In the genomic region with DNA sequence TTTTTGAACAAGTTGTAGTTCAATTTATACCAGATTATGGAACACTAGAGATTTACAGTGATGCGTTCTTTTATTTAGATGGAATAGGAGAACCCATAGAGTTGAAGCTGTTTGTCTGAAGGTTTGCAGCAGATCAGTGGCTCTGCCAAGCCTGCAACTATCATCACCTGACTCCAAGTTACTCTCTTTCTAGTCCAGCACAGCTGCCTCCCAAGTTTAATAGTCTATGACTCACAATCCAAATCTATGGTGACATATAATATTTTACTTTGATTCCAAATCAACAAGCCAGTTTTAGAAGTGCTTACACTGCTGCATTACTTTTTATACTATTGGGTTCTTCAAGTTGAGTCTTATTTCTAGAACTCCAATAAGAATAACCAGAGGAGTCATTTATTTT, we compare ENCODE assay signal across 18 cellular contexts.
DNase-seq lines count a peak whose midpoint lies in the region; ATAC-seq, FAIRE-seq and TF ChIP-seq lines count a peak whose summit lies in the region.
"Had no signal": no experiment of that assay in that cellular context is flagged by ENCODE, and none has a peak within 500 bp of the region (broad histone marks: within the 10 kb centered on the region; RNA-seq: fewer than 3 reads in every experiment).

No MANE protein-coding gene starts in this region.

- H3K36me3 ChIP-seq in GM23248 (ENCODE audit: low read depth), result no peaks in the 10 kb centered on the region
- no peaks in the 10 kb centered on the region for H3K36me3 ChIP-seq in brain microvascular endothelial cell (replicated peaks)
- H3K36me3 ChIP-seq: gastroesophageal sphincter had no signal

- H3K27ac ChIP-seq in A549, result peak overlapping the region; percentile 28 to 43; a peak in 2 of 6 replicates
- no peak overlapping the region for H3K27ac ChIP-seq in GM23248
- no peak overlapping the region for H3K27ac ChIP-seq in brain microvascular endothelial cell
- H3K27ac ChIP-seq: gastroesophageal sphincter had no signal

- TF ChIP-seq RAD21 in A549 (conservative IDR thresholded peaks at IDR 0.05 in 1 of 2, IDR thresholded peaks at IDR 0.05 in 1 of 2), result no peak

- H3F3A ChIP-seq in GM23248 (ENCODE audit: insufficient read depth), result peaks cover 21% of the 10 kb centered on the region

- TF ChIP-seq EP300 in A549 (IDR thresholded peaks at IDR 0.05), result no peak

- H4K20me1 ChIP-seq in GM23248 (ENCODE audit: insufficient read depth), result no peaks in the 10 kb centered on the region

- 90% methylated on average over 1 of the region's 1 CpG for WGBS in A549 (ENCODE audit: missing lambda C conversion rate)
- 85 to 87% methylated on average over 1 of the region's 1 CpG for WGBS in GM23248 (ENCODE audit: low coverage in 1 of 2, low lambda C conversion rate in 2 of 2, missing lambda C conversion rate in 2 of 2), 2 experiments

- ATAC-seq in A549, result peak in 1 of 2 experiments; percentile 44; a peak in 1 of 6 replicates
- peak; percentile 35 for ATAC-seq in left lobe of liver
- ATAC-seq in GM21390 (IDR thresholded peaks at IDR 0.05; ENCODE audit: unreplicated experiment), result no peak
- ATAC-seq: gastroesophageal sphincter had no signal

- TF ChIP-seq CTCF in A549 (IDR thresholded peaks at IDR 0.05) (no peak), brain microvascular endothelial cell (IDR thresholded peaks at IDR 0.05; ENCODE audit: low read depth, low read length, missing control alignments) (no peak)

- H3K27me3 ChIP-seq in GM23248 (replicated peaks; ENCODE audit: insufficient read depth) (no peaks in the 10 kb centered on the region), brain microvascular endothelial cell (replicated peaks) (no peaks in the 10 kb centered on the region)
- H3K27me3 ChIP-seq: gastroesophageal sphincter had no signal

- H3K79me2 ChIP-seq in GM23248 (ENCODE audit: insufficient read depth), result 0 out of 2 replicates have a peak, but pooled peaks cover 9% of the 10 kb centered on the region

- intact Hi-C loops in head of caudate nucleus (cut with DNase I), result no loop called here

- DNase-seq in A549 (ENCODE audit: low read depth in 1 of 2, low spot score in 1 of 2) (no peak), GM23248 (peak; percentile 56), brain microvascular endothelial cell (peak; percentile 33), left lobe of liver (ENCODE audit: low spot score) (no peak), head of caudate nucleus (no peak), dedifferentiated amniotic fluid mesenchymal stem cell (ENCODE audit: extremely low spot score) (no peak)
- DNase-seq in activated CD4-positive, alpha-beta T cell treated with anti-CD3 and anti-CD28 coated beads, Interleukin-2, amount 50 U/mL, for 4 hours, result no peak
- DNase-seq: activated naive CD4-positive, alpha-beta T cell treated with anti-CD3 and anti-CD28 coated beads for 36 hours; DMS 273 treated with DMSO at 0.1 percent for 48 hours; effector CD4-positive, alpha-beta T cell; NCI-H1092; NCI-H2081 treated with DMSO at 0.1 percent for 48 hours; NCI-H526 treated with DMSO at 0.1 percent for 48 hours; retina; stimulated activated CD4-positive, alpha-beta T cell treated with anti-CD3 and anti-CD28 coated beads, Interleukin-2, amount 100 ng/mL, for 24 hours had no signal

- CTCF ChIA-PET in A549 (lab: Yijun Ruan, JAX), result no interaction called here

- H3K4me2 ChIP-seq in A549 (peak overlapping the region; percentile 55), GM23248 (ENCODE audit: unreplicated experiment) (no peak overlapping the region)

- no peak for FAIRE-seq in A549 (lab: Jason Lieb, UNC)
- FAIRE-seq: GM19239 had no signal

- H3K9ac ChIP-seq in GM23248, result no peak overlapping the region

- no peak overlapping the region for H2AFZ ChIP-seq in GM23248

- no peak for TF ChIP-seq POLR2A in A549 (IDR thresholded peaks at IDR 0.05; ENCODE audit: low read length)

- H3K9me3 ChIP-seq in A549 (no peaks in the 10 kb centered on the region), GM23248 (ENCODE audit: low read depth) (no peaks in the 10 kb centered on the region)
- H3K9me3 ChIP-seq: gastroesophageal sphincter had no signal

- H3K4me3 ChIP-seq in A549, result no peak overlapping the region
- H3K4me3 ChIP-seq in GM23248, result no peak overlapping the region
- no peak overlapping the region for H3K4me3 ChIP-seq in brain microvascular endothelial cell (ENCODE audit: low read depth, low read length)
- H3K4me3 ChIP-seq: gastroesophageal sphincter had no signal

- POLR2A ChIA-PET in A549 (lab: Yijun Ruan, JAX), result no interaction called here

- in situ Hi-C loops in GM23248 (cut with MboI), result no loop called here
- in situ Hi-C loops in brain microvascular endothelial cell (cut with HindIII; ENCODE audit: low pct_ligation_motif_present, low sequenced_read_pairs), result no loop called here

- peaks cover 54% of the 10 kb centered on the region for H3K4me1 ChIP-seq in A549
- peaks cover 27% of the 10 kb centered on the region for H3K4me1 ChIP-seq in GM23248 (ENCODE audit: insufficient read depth)

- H3K9me2 ChIP-seq in GM23248 (ENCODE audit: insufficient read depth), result no peaks in the 10 kb centered on the region; the same call in 1 of the 2 replicates

TF ChIP-seq in A549, 52 proteins besides CTCF, POLR2A, EP300 and RAD21:
- TF ChIP-seq JUN (IDR thresholded peaks at IDR 0.05) (no peak), NR3C1 (IDR thresholded peaks at IDR 0.05) (no peak), HOXB13 (CRISPR knock-in tag; IDR thresholded peaks at IDR 0.05; ENCODE audit: low read depth) (no peak), SREBF2 (IDR thresholded peaks at IDR 0.05) (no peak), GATA3 (IDR thresholded peaks at IDR 0.05; ENCODE audit: borderline replicate concordance) (no peak), RNF2 (IDR thresholded peaks at IDR 0.05; ENCODE audit: borderline replicate concordance, low read depth) (no peak), TFCP2L1 (CRISPR knock-in tag; IDR thresholded peaks at IDR 0.05) (no peak), MAFK (IDR thresholded peaks at IDR 0.05; ENCODE audit: partially characterized antibody) (no peak)
- TF ChIP-seq, protein P1, sequence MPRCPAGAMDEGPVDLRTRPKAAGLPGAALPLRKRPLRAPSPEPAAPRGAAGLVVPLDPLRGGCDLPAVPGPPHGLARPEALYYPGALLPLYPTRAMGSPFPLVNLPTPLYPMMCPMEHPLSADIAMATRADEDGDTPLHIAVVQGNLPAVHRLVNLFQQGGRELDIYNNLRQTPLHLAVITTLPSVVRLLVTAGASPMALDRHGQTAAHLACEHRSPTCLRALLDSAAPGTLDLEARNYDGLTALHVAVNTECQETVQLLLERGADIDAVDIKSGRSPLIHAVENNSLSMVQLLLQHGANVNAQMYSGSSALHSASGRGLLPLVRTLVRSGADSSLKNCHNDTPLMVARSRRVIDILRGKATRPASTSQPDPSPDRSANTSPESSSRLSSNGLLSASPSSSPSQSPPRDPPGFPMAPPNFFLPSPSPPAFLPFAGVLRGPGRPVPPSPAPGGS (IDR thresholded peaks at IDR 0.05), result no peak
- TF ChIP-seq, protein P2, sequence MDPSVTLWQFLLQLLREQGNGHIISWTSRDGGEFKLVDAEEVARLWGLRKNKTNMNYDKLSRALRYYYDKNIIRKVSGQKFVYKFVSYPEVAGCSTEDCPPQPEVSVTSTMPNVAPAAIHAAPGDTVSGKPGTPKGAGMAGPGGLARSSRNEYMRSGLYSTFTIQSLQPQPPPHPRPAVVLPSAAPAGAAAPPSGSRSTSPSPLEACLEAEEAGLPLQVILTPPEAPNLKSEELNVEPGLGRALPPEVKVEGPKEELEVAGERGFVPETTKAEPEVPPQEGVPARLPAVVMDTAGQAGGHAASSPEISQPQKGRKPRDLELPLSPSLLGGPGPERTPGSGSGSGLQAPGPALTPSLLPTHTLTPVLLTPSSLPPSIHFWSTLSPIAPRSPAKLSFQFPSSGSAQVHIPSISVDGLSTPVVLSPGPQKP (IDR thresholded peaks at IDR 0.05; ENCODE audit: low read depth, low read length), result no peak
- TF ChIP-seq, protein P3, sequence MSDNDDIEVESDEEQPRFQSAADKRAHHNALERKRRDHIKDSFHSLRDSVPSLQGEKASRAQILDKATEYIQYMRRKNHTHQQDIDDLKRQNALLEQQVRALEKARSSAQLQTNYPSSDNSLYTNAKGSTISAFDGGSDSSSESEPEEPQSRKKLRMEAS (IDR thresholded peaks at IDR 0.05), result no peak

Comparison
In these comparisons a context has a peak if more than half of its experiments do, and no peak if none do; other contexts are left out.
1. DNase-seq: peak in GM23248 (single experiment) and brain microvascular endothelial cell (single experiment); none in A549 (0 of 2), left lobe of liver (single experiment), head of caudate nucleus (0 of 42), dedifferentiated amniotic fluid mesenchymal stem cell (single experiment) and activated CD4-positive, alpha-beta T cell treated with anti-CD3 and anti-CD28 coated beads, Interleukin-2, amount 50 U/mL, for 4 hours (0 of 2).
2. H3K27ac ChIP-seq: peak in A549 (2 of 2); none in GM23248 (single experiment) and brain microvascular endothelial cell (single experiment).